1 cellular context compared by ENCODE assay signal in the genomic region with DNA sequence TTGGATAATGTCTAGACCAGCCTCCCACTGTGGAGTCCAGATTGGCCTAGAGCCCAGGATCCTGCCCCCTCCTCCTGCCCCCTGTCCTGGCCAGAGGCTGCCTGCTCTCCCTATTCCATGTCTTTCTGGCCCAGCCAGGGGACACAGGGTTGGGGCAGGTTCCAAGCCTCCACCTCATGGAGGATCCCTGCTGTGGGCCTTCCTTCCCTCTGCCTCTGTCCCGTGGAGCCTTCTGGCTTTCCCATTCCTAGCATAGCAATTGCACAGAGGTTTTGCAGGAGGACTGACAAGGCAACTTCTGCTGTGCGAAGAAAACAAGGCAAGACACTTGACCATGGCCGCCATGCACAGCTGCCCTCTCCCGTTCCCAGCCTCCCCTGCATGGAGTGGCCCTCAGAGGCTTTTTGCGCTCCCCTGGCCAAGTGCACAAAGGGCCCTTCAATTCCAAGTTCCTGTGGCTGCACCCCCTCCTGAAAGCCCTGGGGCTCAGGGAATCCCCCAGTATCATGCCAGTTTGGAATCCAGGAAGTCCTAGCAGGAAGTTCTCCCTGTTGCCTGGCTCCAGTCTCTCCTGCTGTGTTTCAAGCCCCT.
TF ChIP-seq lines count a peak whose summit lies in the region.

No MANE protein-coding gene starts in this region.

TF ChIP-seq in HCT116, 20 proteins besides CTCF, POLR2A, EP300 and RAD21:
- TF ChIP-seq EZH2 (IDR thresholded peaks at IDR 0.05): no peak
- TF ChIP-seq, protein P1, sequence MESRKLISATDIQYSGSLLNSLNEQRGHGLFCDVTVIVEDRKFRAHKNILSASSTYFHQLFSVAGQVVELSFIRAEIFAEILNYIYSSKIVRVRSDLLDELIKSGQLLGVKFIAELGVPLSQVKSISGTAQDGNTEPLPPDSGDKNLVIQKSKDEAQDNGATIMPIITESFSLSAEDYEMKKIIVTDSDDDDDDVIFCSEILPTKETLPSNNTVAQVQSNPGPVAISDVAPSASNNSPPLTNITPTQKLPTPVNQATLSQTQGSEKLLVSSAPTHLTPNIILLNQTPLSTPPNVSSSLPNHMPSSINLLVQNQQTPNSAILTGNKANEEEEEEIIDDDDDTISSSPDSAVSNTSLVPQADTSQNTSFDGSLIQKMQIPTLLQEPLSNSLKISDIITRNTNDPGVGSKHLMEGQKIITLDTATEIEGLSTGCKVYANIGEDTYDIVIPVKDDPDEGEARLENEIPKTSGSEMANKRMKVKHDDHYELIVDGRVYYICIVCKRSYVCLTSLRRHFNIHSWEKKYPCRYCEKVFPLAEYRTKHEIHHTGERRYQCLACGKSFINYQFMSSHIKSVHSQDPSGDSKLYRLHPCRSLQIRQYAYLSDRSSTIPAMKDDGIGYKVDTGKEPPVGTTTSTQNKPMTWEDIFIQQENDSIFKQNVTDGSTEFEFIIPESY (IDR thresholded peaks at IDR 0.05; ENCODE audit: extremely low read depth, insufficient replicate concordance, low read length): no peak
